11 cellular contexts compared by ENCODE assay signal in genomic region chr9:76964612-76965011, GRCh38. TPM values are rescaled to one million over a fixed set of nuclear protein-coding genes. Genes with fewer than 3 reads are reported as not detected.
"Had no signal": no experiment of that assay in that cellular context is flagged by ENCODE, and none has a peak within 500 bp of the region (broad histone marks: within the 10 kb centered on the region; RNA-seq: fewer than 3 reads in every experiment).

No MANE protein-coding gene starts in this region.

- H3K36me3 ChIP-seq: HAP-1 had no signal

- H3K4me3 ChIP-seq: GM23248, HAP-1 had no signal

- H3K27ac ChIP-seq: GM23248, HL-60, KMS-11 had no signal

- H3K9me3 ChIP-seq: HAP-1 had no signal

- ATAC-seq: HCT116, HepG2 had no signal

- DNase-seq: GM23248, H7, HFFc6, KBM-7 had no signal

- H3K4me1 ChIP-seq: HAP-1 had no signal

RNA-seq across cellular contexts. Expression of gene FOXB2, which starts 54.8 kb away (rescaled TPM):
- total RNA-seq: GM23248, H4, HepG2, HFFc6, HT1080 had no signal
